ENCODE assay signal across 8 cellular contexts in genomic region chr1:221725683-221726330, GRCh38. TPM values are rescaled to one million over a fixed set of nuclear protein-coding genes. Genes with fewer than 3 reads are reported as not detected.
DNase-seq lines count a peak whose midpoint lies in the region; ATAC-seq, FAIRE-seq and TF ChIP-seq lines count a peak whose summit lies in the region.

No MANE protein-coding gene starts in this region.

- CTCF ChIA-PET in GM10248 (lab: Yijun Ruan, JAX): interaction anchor here (0.9 to 12.2 kb wide), 6 partner anchors 8 to 739 kb away, joined by 3 to 93 read pairs (median 5); partner anchors contain the start of gene DUSP10

- H3K27me3 ChIP-seq in RWPE2 (ENCODE audit: insufficient read depth, poor library complexity, severe bottlenecking) (no peaks in the 10 kb centered on the region), right atrium auricular region (no peaks in the 10 kb centered on the region), ascending aorta (no peaks in the 10 kb centered on the region)

- no peaks in the 10 kb centered on the region for H3K36me3 ChIP-seq in RWPE2 (ENCODE audit: low read depth)
- H3K36me3 ChIP-seq in right atrium auricular region: no peaks in the 10 kb centered on the region
- no peaks in the 10 kb centered on the region for H3K36me3 ChIP-seq in ascending aorta

- ATAC-seq in GM21717 (IDR thresholded peaks at IDR 0.05; ENCODE audit: unreplicated experiment) (peak; percentile 18), RWPE2 (ENCODE audit: low read depth) (peak; percentile 61; the same call in 2 of the 3 replicates)

- intact Hi-C loops in ascending aorta (cut with DNase I): no loop called here

- H3K4me3 ChIP-seq in RWPE2 (ENCODE audit: severe bottlenecking) (no peak overlapping the region), right atrium auricular region (no peak overlapping the region), ascending aorta (no peak overlapping the region)

- DNase-seq in D721Med (ENCODE audit: insufficient read length, low spot score) (no peak), RWPE2 (ENCODE audit: low spot score) (no peak), right atrium auricular region (ENCODE audit: low spot score) (no peak), amygdala (lab: John Stamatoyannopoulos, UW) (no peak), ascending aorta (ENCODE audit: low spot score in 2 of 2) (no peak), NCI-H2107 (lab: John Stamatoyannopoulos, UW) (no peak), GM10248 (ENCODE audit: extremely low spot score) (no peak)

- H3K9me3 ChIP-seq in RWPE2 (ENCODE audit: severe bottlenecking): no peaks in the 10 kb centered on the region
- peaks cover 0 to 5% of the 10 kb centered on the region in 2 donors for H3K9me3 ChIP-seq in right atrium auricular region
- no peaks in the 10 kb centered on the region for H3K9me3 ChIP-seq in ascending aorta

- FAIRE-seq in D721Med (lab: Jason Lieb, UNC): peak; percentile 67

- POLR2A ChIA-PET in GM10248 (lab: Yijun Ruan, JAX): interaction anchor here (0.7 to 1.2 kb wide), 3 partner anchors 13 to 16 kb away, joined by 4 to 5 read pairs (median 5); partner anchors contain the start of gene DUSP10

- H3K4me1 ChIP-seq in RWPE2 (ENCODE audit: insufficient read depth, poor library complexity, severe bottlenecking) (peaks cover 11% of the 10 kb centered on the region), right atrium auricular region (peaks cover 0 to 62% of the 10 kb centered on the region in 2 donors), ascending aorta (peaks cover 0 to 23% of the 10 kb centered on the region in 2 donors)

- H3K27ac ChIP-seq in RWPE2 (ENCODE audit: poor library complexity, severe bottlenecking) (no peak overlapping the region), right atrium auricular region (peak overlapping the region; percentile 36 to 48), ascending aorta (peak overlapping the region in 1 of 2 donors; percentile 24)

- TF ChIP-seq CTCF in D721Med (IDR thresholded peaks at IDR 0.05; ENCODE audit: insufficient read depth, missing control alignments): no peak
- no peak for TF ChIP-seq CTCF in RWPE2 (IDR thresholded peaks at IDR 0.05; ENCODE audit: poor library complexity, severe bottlenecking)
- no peak for TF ChIP-seq CTCF in right atrium auricular region (IDR thresholded peaks at IDR 0.05)
- no peak for TF ChIP-seq CTCF in ascending aorta (IDR thresholded peaks at IDR 0.05)
- no peak for TF ChIP-seq CTCF in GM10248 (IDR thresholded peaks at IDR 0.05; ENCODE audit: control extremely low read depth, extremely low read depth, low read depth, missing control alignments)

RNA-seq across cellular contexts. Expression of gene DUSP10, which starts 16.1 kb away (rescaled TPM):
- total RNA-seq in right atrium auricular region: 1 to 10 TPM; 3.3 to 6.4 TPM
- total RNA-seq in ascending aorta: 5.7 TPM
